In the genomic region with DNA sequence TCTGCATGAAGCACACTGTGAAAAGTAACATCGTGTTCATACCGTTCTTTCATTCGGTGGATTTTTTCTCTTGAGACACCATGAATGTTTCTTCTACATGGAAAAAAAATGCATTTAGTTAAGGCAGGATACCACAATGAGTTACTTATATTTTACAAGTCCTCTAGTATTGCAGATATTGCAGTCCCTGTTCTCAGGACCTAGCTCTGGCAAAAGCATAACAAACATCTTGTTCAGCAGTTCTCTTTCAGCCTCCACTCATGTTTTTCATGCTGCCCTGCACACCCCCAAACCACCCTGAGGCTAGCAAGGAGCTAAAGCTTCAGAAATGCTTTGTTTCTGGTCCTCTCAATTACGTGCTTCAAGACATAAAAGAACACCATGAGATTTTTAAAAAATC, we compare ENCODE assay signal across 28 cellular contexts.
"Had no signal": no experiment of that assay in that cellular context is flagged by ENCODE, and none has a peak within 500 bp of the region (broad histone marks: within the 10 kb centered on the region; RNA-seq: fewer than 3 reads in every experiment).

No MANE protein-coding gene starts in this region.

- H3K4me3 ChIP-seq: MG63, SJSA1 had no signal

- H3K4me3 Mint-ChIP-seq: activated CD4-positive, alpha-beta T cell treated with anti-CD3 and anti-CD28 coated beads, Interleukin-2, amount 10 ng/mL, durations not matched to agents 7 days and 5 days; activated CD8-positive, alpha-beta T cell treated with anti-CD3 and anti-CD28 coated beads, Interleukin-2, amount 10 ng/mL, durations not matched to agents 7 days and 5 days; activated naive CD4-positive, alpha-beta T cell treated with anti-CD3 and anti-CD28 coated beads, Interleukin-2, amount 10 ng/mL, durations not matched to agents 7 days and 5 days; activated naive CD8-positive, alpha-beta T cell; activated naive CD8-positive, alpha-beta T cell treated with anti-CD3 and anti-CD28 coated beads, Interleukin-2, amount 50 U/mL, for 24 hours; T-helper 1 cell treated with Interleukin-12 subunit alpha and Interleukin-12 subunit beta and Interleukin-4 antibody, amounts not matched to agents 30 μg/mL and 1 μg/mL, for 36 hours; T-helper 2 cell treated with Interferon-gamma antibody and Interleukin-4, amounts not matched to agents 5 μg/mL and 100 μg/mL, for 36 hours had no signal

- DNase-seq: activated CD4-positive, alpha-beta T cell treated with anti-CD3 and anti-CD28 coated beads, Interleukin-2, amount 10 ng/mL, durations not matched to agents 7 days and 5 days; activated CD4-positive, alpha-beta T cell treated with anti-CD3 and anti-CD28 coated beads, Interleukin-2, amount 50 U/mL, for 48 hours; activated CD8-positive, alpha-beta memory T cell treated with anti-CD3 and anti-CD28 coated beads, Interleukin-2, amount 50 U/mL, for 4 hours; activated CD8-positive, alpha-beta T cell treated with anti-CD3 and anti-CD28 coated beads, Interleukin-2, amount 10 ng/mL, durations not matched to agents 7 days and 5 days; activated effector memory CD4-positive, alpha-beta T cell treated with Interleukin-2 at 50 U/mL for 16 hours; activated naive CD4-positive, alpha-beta T cell treated with anti-CD3 and anti-CD28 coated beads, Interleukin-2, amount 10 ng/mL, durations not matched to agents 7 days and 5 days; activated naive CD8-positive, alpha-beta T cell treated with anti-CD3 and anti-CD28 coated beads, Interleukin-2, amount 50 U/mL, for 24 hours; activated T-cell treated with anti-CD3 and anti-CD28 coated beads for 4 hours; activated T-cell treated with anti-CD3 and anti-CD28 coated beads, Interleukin-2, amount 50 U/mL, for 48 hours; anterior cingulate cortex; brain microvascular endothelial cell; Kasumi-1; KG1; MG63; NCI-H1048; NCI-H1105 treated with DMSO at 0.1 percent for 48 hours; NCI-H1436; NCI-H1694 treated with DMSO at 0.1 percent for 48 hours; NCI-H2029; NCI-H345; NCI-H524 treated with DMSO at 0.1 percent for 48 hours; RPMI8226; SHP77 treated with DMSO at 0.1 percent for 48 hours had no signal

- H3K27me3 Mint-ChIP-seq: activated CD4-positive, alpha-beta T cell treated with anti-CD3 and anti-CD28 coated beads, Interleukin-2, amount 10 ng/mL, durations not matched to agents 7 days and 5 days; activated naive CD4-positive, alpha-beta T cell treated with anti-CD3 and anti-CD28 coated beads, Interleukin-2, amount 10 ng/mL, durations not matched to agents 7 days and 5 days; activated naive CD8-positive, alpha-beta T cell; activated naive CD8-positive, alpha-beta T cell treated with anti-CD3 and anti-CD28 coated beads, Interleukin-2, amount 50 U/mL, for 24 hours had no signal

- ATAC-seq: activated CD8-positive, alpha-beta T cell treated with anti-CD3 and anti-CD28 coated beads, Interleukin-2, amount 10 ng/mL, durations not matched to agents 7 days and 5 days; activated naive CD8-positive, alpha-beta T cell treated with anti-CD3 and anti-CD28 coated beads, Interleukin-2, amount 50 U/mL, for 24 hours; Panc1 had no signal

- H3K9me3 Mint-ChIP-seq: activated CD4-positive, alpha-beta T cell treated with anti-CD3 and anti-CD28 coated beads, Interleukin-2, amount 10 ng/mL, durations not matched to agents 7 days and 5 days; activated naive CD4-positive, alpha-beta T cell treated with anti-CD3 and anti-CD28 coated beads, Interleukin-2, amount 10 ng/mL, durations not matched to agents 7 days and 5 days; activated naive CD8-positive, alpha-beta T cell treated with anti-CD3 and anti-CD28 coated beads, Interleukin-2, amount 50 U/mL, for 24 hours; T-helper 1 cell treated with Interleukin-12 subunit alpha and Interleukin-12 subunit beta and Interleukin-4 antibody, amounts not matched to agents 30 μg/mL and 1 μg/mL, for 36 hours; T-helper 2 cell treated with Interferon-gamma antibody and Interleukin-4, amounts not matched to agents 5 μg/mL and 100 μg/mL, for 36 hours had no signal

- H3K27me3 ChIP-seq: brain microvascular endothelial cell, MG63, SJSA1 had no signal

- H3K27ac Mint-ChIP-seq: activated CD4-positive, alpha-beta T cell treated with anti-CD3 and anti-CD28 coated beads, Interleukin-2, amount 10 ng/mL, durations not matched to agents 7 days and 5 days; activated CD8-positive, alpha-beta T cell treated with anti-CD3 and anti-CD28 coated beads, Interleukin-2, amount 10 ng/mL, durations not matched to agents 7 days and 5 days; activated naive CD4-positive, alpha-beta T cell treated with anti-CD3 and anti-CD28 coated beads, Interleukin-2, amount 10 ng/mL, durations not matched to agents 7 days and 5 days; activated naive CD8-positive, alpha-beta T cell; activated naive CD8-positive, alpha-beta T cell treated with anti-CD3 and anti-CD28 coated beads, Interleukin-2, amount 50 U/mL, for 24 hours; T-helper 1 cell treated with Interleukin-12 subunit alpha and Interleukin-12 subunit beta and Interleukin-4 antibody, amounts not matched to agents 30 μg/mL and 1 μg/mL, for 36 hours; T-helper 2 cell treated with Interferon-gamma antibody and Interleukin-4, amounts not matched to agents 5 μg/mL and 100 μg/mL, for 36 hours had no signal

- H3K36me3 ChIP-seq: brain microvascular endothelial cell, MG63 had no signal

- H3K27ac ChIP-seq: brain microvascular endothelial cell, SJSA1 had no signal

- H3K4me1 ChIP-seq: SJSA1 had no signal

- H3K9me3 ChIP-seq: MG63, SJSA1 had no signal
